In the genomic region with DNA sequence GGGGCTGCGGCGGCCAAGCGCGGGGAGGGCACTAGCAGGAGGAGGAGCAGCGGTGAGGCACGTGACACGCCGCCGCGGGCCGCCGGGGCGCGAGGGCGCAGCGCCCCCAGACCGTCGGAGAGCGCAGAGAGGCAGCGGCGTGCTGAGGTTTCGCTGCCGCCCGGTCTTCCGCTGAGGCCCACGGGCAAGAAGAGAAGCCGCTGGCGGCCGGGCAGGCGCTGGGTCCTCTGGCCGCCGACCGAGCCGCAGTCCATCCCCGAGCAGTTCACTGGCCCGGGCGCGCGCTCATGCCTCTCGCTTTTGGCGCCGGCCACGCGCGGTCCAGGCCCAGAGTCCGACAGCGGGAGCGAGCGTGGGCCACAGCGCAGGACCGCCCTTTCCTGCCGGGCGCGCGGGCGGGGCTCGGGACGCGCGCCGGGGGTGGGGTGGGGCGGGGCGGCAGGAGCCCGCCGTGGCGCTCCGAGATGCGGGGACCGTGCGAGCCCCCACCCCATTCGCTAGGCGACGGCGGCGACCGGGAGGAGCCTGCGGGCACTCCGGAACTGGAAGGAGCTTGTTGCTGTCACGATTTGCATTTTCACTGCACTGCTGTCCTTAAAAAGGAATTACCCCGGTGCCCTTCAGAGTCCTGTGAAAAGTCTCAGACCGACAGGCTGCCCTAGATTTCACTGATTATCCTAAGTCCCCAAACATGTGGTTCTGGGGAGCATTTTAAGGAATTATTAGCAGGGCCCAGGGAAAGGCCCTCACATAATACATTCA, we compare ENCODE assay signal across 8 cellular contexts. TPM values are rescaled to one million over a fixed set of nuclear protein-coding genes. Genes with fewer than 3 reads are reported as not detected.
DNase-seq lines count a peak whose midpoint lies in the region; ATAC-seq, FAIRE-seq and TF ChIP-seq lines count a peak whose summit lies in the region.

A gene with protein sequence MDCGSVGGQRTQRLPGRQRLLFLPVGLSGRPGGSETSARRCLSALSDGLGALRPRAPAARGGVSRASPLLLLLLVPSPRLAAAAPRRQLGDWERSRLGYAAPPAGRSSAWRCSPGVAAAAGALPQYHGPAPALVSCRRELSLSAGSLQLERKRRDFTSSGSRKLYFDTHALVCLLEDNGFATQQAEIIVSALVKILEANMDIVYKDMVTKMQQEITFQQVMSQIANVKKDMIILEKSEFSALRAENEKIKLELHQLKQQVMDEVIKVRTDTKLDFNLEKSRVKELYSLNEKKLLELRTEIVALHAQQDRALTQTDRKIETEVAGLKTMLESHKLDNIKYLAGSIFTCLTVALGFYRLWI (minus strand): TSS at position 382 of the 762 bp plus-strand sequence. CDS start 128 bp downstream, at position 254.

- H3K4me3 ChIP-seq in DND-41 (ENCODE audit: low read depth in 1 of 2, low read length in 2 of 2), result peak within 1 kb of the TSS; percentile 71 to 72; a peak in 3 of 4 replicates
- H3K4me3 ChIP-seq in Jurkat, Clone E6-1 (ENCODE audit: low read length), result peak within 1 kb of the TSS; percentile 72
- peak within 1 kb of the TSS; percentile 48 to 85 (median 64) for H3K4me3 ChIP-seq in fibroblast of lung (replicated peaks in 1 of 4; ENCODE audit: control extremely low read depth in 1 of 4, insufficient read depth in 1 of 4, low read depth in 3 of 4, low read length in 4 of 4)
- peak within 1 kb of the TSS; percentile 71 for H3K4me3 ChIP-seq in naive thymus-derived CD4-positive, alpha-beta T cell (ENCODE audit: low read length)

- no peaks in the 10 kb centered on the region for H3K9me3 Mint-ChIP-seq in activated T-helper 1 cell treated with anti-CD3 and anti-CD28 coated beads, Interleukin-12 subunit alpha, Interleukin-12 subunit beta, Interleukin-2, Interleukin-4 antibody, amounts not matched to agents 30 ng/mL and 10 ng/mL and 1 ng/mL, durations not matched to agents 14 hours and 24 hours and 36 hours
- no peaks in the 10 kb centered on the region for H3K9me3 Mint-ChIP-seq in naive thymus-derived CD4-positive, alpha-beta T cell
- no peaks in the 10 kb centered on the region for H3K9me3 Mint-ChIP-seq in stimulated activated memory B cell treated with anti-CD40 and anti-IgM and Interleukin-4, amounts not matched to agents 10 μg/mL and 1 μg/mL and 100 μg/mL, for 72 hours

- H3K4me2 ChIP-seq in DND-41 (ENCODE audit: insufficient read depth, low read length), result peak within 1 kb of the TSS; percentile 73
- peak within 1 kb of the TSS; percentile 86 for H3K4me2 ChIP-seq in fibroblast of lung (ENCODE audit: extremely low read depth, insufficient read depth, low read length)

- H3K9ac ChIP-seq in DND-41 (ENCODE audit: low read depth, low read length) (peak within 1 kb of the TSS; percentile 93), fibroblast of lung (ENCODE audit: insufficient read depth, low read length) (peak within 1 kb of the TSS; percentile 89)

- intact Hi-C loops in activated T-helper 1 cell treated with anti-CD3 and anti-CD28 coated beads, Interleukin-12 subunit alpha, Interleukin-12 subunit beta, Interleukin-2, Interleukin-4 antibody, amounts not matched to agents 30 ng/mL and 10 ng/mL and 1 ng/mL, durations not matched to agents 14 hours and 24 hours and 36 hours (cut with micrococcal nuclease), result loop anchor here (1.0 to 10.0 kb wide), 12 partner anchors 19 to 1430 kb away; a partner anchor contains a TSS
- intact Hi-C loops in naive thymus-derived CD4-positive, alpha-beta T cell (cut with micrococcal nuclease), result loop anchor here (1.0 to 10.0 kb wide), 17 partner anchors 19 to 1848 kb away; a partner anchor contains a TSS

- peaks cover 38% of the 10 kb centered on the region for H3K4me1 Mint-ChIP-seq in activated T-helper 1 cell treated with anti-CD3 and anti-CD28 coated beads, Interleukin-12 subunit alpha, Interleukin-12 subunit beta, Interleukin-2, Interleukin-4 antibody, amounts not matched to agents 30 ng/mL and 10 ng/mL and 1 ng/mL, durations not matched to agents 14 hours and 24 hours and 36 hours (ENCODE audit: low read depth)
- peaks cover 17 to 40% (median 38%) of the 10 kb centered on the region in 7 donors for H3K4me1 Mint-ChIP-seq in naive thymus-derived CD4-positive, alpha-beta T cell
- H3K4me1 Mint-ChIP-seq in stimulated activated memory B cell treated with anti-CD40 and anti-IgM and Interleukin-4, amounts not matched to agents 10 μg/mL and 1 μg/mL and 100 μg/mL, for 72 hours, result peaks cover 47% of the 10 kb centered on the region

- H3K9me3 ChIP-seq in DND-41 (ENCODE audit: insufficient read depth, low read length, severe bottlenecking) (no peaks in the 10 kb centered on the region), fibroblast of lung (ENCODE audit: control insufficient read depth, insufficient read depth, low read depth, low read length) (no peaks in the 10 kb centered on the region)
- no peaks in the 10 kb centered on the region for H3K9me3 ChIP-seq in naive thymus-derived CD4-positive, alpha-beta T cell (ENCODE audit: control insufficient read depth in 2 of 3, low read length in 3 of 3)

- peak within 1 kb of the TSS; percentile 52 for H3K27ac Mint-ChIP-seq in activated T-helper 1 cell treated with anti-CD3 and anti-CD28 coated beads, Interleukin-12 subunit alpha, Interleukin-12 subunit beta, Interleukin-2, Interleukin-4 antibody, amounts not matched to agents 30 ng/mL and 10 ng/mL and 1 ng/mL, durations not matched to agents 14 hours and 24 hours and 36 hours
- peak within 1 kb of the TSS; percentile 60 to 93 (median 85) for H3K27ac Mint-ChIP-seq in naive thymus-derived CD4-positive, alpha-beta T cell
- peak within 1 kb of the TSS; percentile 93 for H3K27ac Mint-ChIP-seq in stimulated activated memory B cell treated with anti-CD40 and anti-IgM and Interleukin-4, amounts not matched to agents 10 μg/mL and 1 μg/mL and 100 μg/mL, for 72 hours

- H3K4me3 Mint-ChIP-seq in activated T-helper 1 cell treated with anti-CD3 and anti-CD28 coated beads, Interleukin-12 subunit alpha, Interleukin-12 subunit beta, Interleukin-2, Interleukin-4 antibody, amounts not matched to agents 30 ng/mL and 10 ng/mL and 1 ng/mL, durations not matched to agents 14 hours and 24 hours and 36 hours, result peak within 1 kb of the TSS; percentile 85
- H3K4me3 Mint-ChIP-seq in naive thymus-derived CD4-positive, alpha-beta T cell, result peak within 1 kb of the TSS; percentile 87 to 92 (median 90)
- peak within 1 kb of the TSS; percentile 91 for H3K4me3 Mint-ChIP-seq in stimulated activated memory B cell treated with anti-CD40 and anti-IgM and Interleukin-4, amounts not matched to agents 10 μg/mL and 1 μg/mL and 100 μg/mL, for 72 hours

- no peak for FAIRE-seq in RCC 7860 (lab: Jason Lieb, UNC)

- peaks cover 32% of the 10 kb centered on the region for H3K4me1 ChIP-seq in DND-41 (ENCODE audit: insufficient read depth, low read length)
- no peaks in the 10 kb centered on the region for H3K4me1 ChIP-seq in fibroblast of lung (ENCODE audit: control insufficient read depth, extremely low read depth, insufficient read depth, low read length)
- H3K4me1 ChIP-seq in naive thymus-derived CD4-positive, alpha-beta T cell (ENCODE audit: control insufficient read depth in 2 of 2, insufficient read depth in 2 of 2, low read length in 2 of 2), result peaks cover 0 to 13% of the 10 kb centered on the region in 2 donors

- H3K36me3 Mint-ChIP-seq in activated T-helper 1 cell treated with anti-CD3 and anti-CD28 coated beads, Interleukin-12 subunit alpha, Interleukin-12 subunit beta, Interleukin-2, Interleukin-4 antibody, amounts not matched to agents 30 ng/mL and 10 ng/mL and 1 ng/mL, durations not matched to agents 14 hours and 24 hours and 36 hours (ENCODE audit: low read depth), result peaks cover 1% of the 10 kb centered on the region
- H3K36me3 Mint-ChIP-seq in naive thymus-derived CD4-positive, alpha-beta T cell, result peaks cover 0 to under 1% (median 0%) of the 10 kb centered on the region in 5 donors
- H3K36me3 Mint-ChIP-seq in stimulated activated memory B cell treated with anti-CD40 and anti-IgM and Interleukin-4, amounts not matched to agents 10 μg/mL and 1 μg/mL and 100 μg/mL, for 72 hours, result no peaks in the 10 kb centered on the region

- H3K79me2 ChIP-seq in DND-41 (ENCODE audit: insufficient read depth, low read length), result peaks cover 45% of the 10 kb centered on the region
- H3K79me2 ChIP-seq in fibroblast of lung (ENCODE audit: control insufficient read depth, insufficient read depth, low read length), result peaks cover 22% of the 10 kb centered on the region

- H3K27me3 ChIP-seq in DND-41 (ENCODE audit: insufficient read depth, low read length, poor library complexity) (no peaks in the 10 kb centered on the region), fibroblast of lung (ENCODE audit: control insufficient read depth, insufficient read depth, low read length) (no peaks in the 10 kb centered on the region)
- H3K27me3 ChIP-seq in naive thymus-derived CD4-positive, alpha-beta T cell (ENCODE audit: control insufficient read depth in 2 of 2, insufficient read depth in 2 of 2, low read length in 2 of 2), result no peaks in the 10 kb centered on the region

- POLR2A ChIA-PET in naive thymus-derived CD4-positive, alpha-beta T cell (lab: Charles Lee), result interaction anchor here (0.6 to 1.5 kb wide), 5 partner anchors 11 to 753 kb away, joined by 3 to 6 read pairs (median 3); a partner anchor contains a TSS

- CTCF ChIA-PET in naive thymus-derived CD4-positive, alpha-beta T cell (lab: Charles Lee), result interaction anchor here (1.5 kb wide), 1 partner anchor 199 kb away, joined by 3 read pairs; a partner anchor contains a TSS

- H3K27ac ChIP-seq in DND-41 (ENCODE audit: low read length), result peak within 1 kb of the TSS; percentile 90
- H3K27ac ChIP-seq in fibroblast of lung (ENCODE audit: insufficient read depth, low read length), result peak within 1 kb of the TSS; percentile 85
- H3K27ac ChIP-seq in naive thymus-derived CD4-positive, alpha-beta T cell (ENCODE audit: low read depth, low read length), result peak within 1 kb of the TSS; percentile 82

- peaks cover 24% of the 10 kb centered on the region for H4K20me1 ChIP-seq in DND-41 (ENCODE audit: insufficient read depth, low read length)
- H4K20me1 ChIP-seq in fibroblast of lung (ENCODE audit: control insufficient read depth, extremely low read depth, insufficient read depth, low read length), result no peaks in the 10 kb centered on the region

- peaks cover 5% of the 10 kb centered on the region for H3K36me3 ChIP-seq in DND-41 (ENCODE audit: insufficient read depth, low read length)
- no peaks in the 10 kb centered on the region for H3K36me3 ChIP-seq in fibroblast of lung (ENCODE audit: control insufficient read depth, insufficient read depth, low read length)
- no peaks in the 10 kb centered on the region for H3K36me3 ChIP-seq in naive thymus-derived CD4-positive, alpha-beta T cell (ENCODE audit: control insufficient read depth in 2 of 3, insufficient read depth in 3 of 3, low read length in 3 of 3)

- H3K27me3 Mint-ChIP-seq in activated T-helper 1 cell treated with anti-CD3 and anti-CD28 coated beads, Interleukin-12 subunit alpha, Interleukin-12 subunit beta, Interleukin-2, Interleukin-4 antibody, amounts not matched to agents 30 ng/mL and 10 ng/mL and 1 ng/mL, durations not matched to agents 14 hours and 24 hours and 36 hours (ENCODE audit: insufficient read depth), result peaks cover 2% of the 10 kb centered on the region
- H3K27me3 Mint-ChIP-seq in naive thymus-derived CD4-positive, alpha-beta T cell, result peaks cover 0 to 25% (median 0%) of the 10 kb centered on the region in 5 donors
- no peaks in the 10 kb centered on the region for H3K27me3 Mint-ChIP-seq in stimulated activated memory B cell treated with anti-CD40 and anti-IgM and Interleukin-4, amounts not matched to agents 10 μg/mL and 1 μg/mL and 100 μg/mL, for 72 hours

- H2AFZ ChIP-seq in DND-41 (ENCODE audit: low read depth, low read length) (peak within 1 kb of the TSS; percentile 91), fibroblast of lung (ENCODE audit: low read length) (peak within 1 kb of the TSS; percentile 74)

- TF ChIP-seq CTCF in DND-41 (IDR thresholded peaks at IDR 0.05; ENCODE audit: borderline replicate concordance, extremely low read depth, low read length, poor library complexity, severe bottlenecking) (peak; percentile 54), fibroblast of lung (conservative IDR thresholded peaks at IDR 0.05 in 1 of 2, IDR thresholded peaks at IDR 0.05 in 1 of 2; ENCODE audit: low read depth in 1 of 2, low read length in 2 of 2) (peak in 1 of 2 donors; percentile 23)

- ATAC-seq in DND-41 (ENCODE audit: insufficient read depth, low read depth) (peak; percentile 82), GM21619 (IDR thresholded peaks at IDR 0.05; ENCODE audit: unreplicated experiment) (peak; percentile 74)
- ATAC-seq in naive thymus-derived CD4-positive, alpha-beta T cell, result peak; percentile 91
- peak; percentile 94 for ATAC-seq in stimulated activated memory B cell treated with anti-CD40 and anti-IgM and Interleukin-4, amounts not matched to agents 10 μg/mL and 1 μg/mL and 100 μg/mL, for 72 hours

- DNase-seq in DND-41, result peak; percentile 89
- peak; percentile 76 for DNase-seq in Jurkat, Clone E6-1 (ENCODE audit: low read depth, low spot score)
- DNase-seq in RCC 7860 (ENCODE audit: low spot score), result peak; percentile 53
- DNase-seq in activated T-helper 1 cell treated with anti-CD3 and anti-CD28 coated beads, Interleukin-12 subunit alpha, Interleukin-12 subunit beta, Interleukin-2, Interleukin-4 antibody, amounts not matched to agents 30 ng/mL and 10 ng/mL and 1 ng/mL, durations not matched to agents 14 hours and 24 hours and 36 hours (ENCODE audit: low spot score), result peak; percentile 80
- peak; percentile 75 to 86 for DNase-seq in fibroblast of lung (ENCODE audit: low read depth in 2 of 2)
- DNase-seq in naive thymus-derived CD4-positive, alpha-beta T cell, result peak; percentile 69 to 87 (median 76)

RNA-seq across cellular contexts. Expression of the gene that starts here (rescaled TPM):
- 70.3 TPM for polyA plus RNA-seq in Jurkat, Clone E6-1 (2012; ENCODE audit: insufficient read depth, insufficient read length)
- total RNA-seq in activated T-helper 1 cell treated with anti-CD3 and anti-CD28 coated beads, Interleukin-12 subunit alpha, Interleukin-12 subunit beta, Interleukin-2, Interleukin-4 antibody, amounts not matched to agents 30 ng/mL and 10 ng/mL and 1 ng/mL, durations not matched to agents 14 hours and 24 hours and 36 hours, result 37.8 and 40.2 TPM in 2 replicates
- total RNA-seq in fibroblast of lung, result 6.3 and 7.4 TPM in 2 replicates
- polyA plus RNA-seq in fibroblast of lung, result 11.3 and 12.4 TPM in 2 replicates
- polyA plus RNA-seq in fibroblast of lung (2012), result 12.0 and 13.1 TPM in 2 replicates
- 1.8 and 2.7 TPM in 2 replicates for polyA minus RNA-seq in fibroblast of lung (ENCODE audit: low replicate concordance)
- 10 to 100 TPM in 3 of 5 experiments, 1 to 10 TPM in 2; 5.7 to 20.6 (median 10.0) TPM for total RNA-seq in naive thymus-derived CD4-positive, alpha-beta T cell
- 1 to 10 TPM; 4.1 to 7.4 TPM for polyA plus RNA-seq in naive thymus-derived CD4-positive, alpha-beta T cell

Comparison
In these comparisons a context has a peak if more than half of its experiments do, and no peak if none do; other contexts are left out.
1. Peak in every context shown above with its lines: DNase-seq, ATAC-seq, H3K4me3 ChIP-seq and H3K27ac ChIP-seq.